ENCODE assay signal across 34 cellular contexts in the genomic region with DNA sequence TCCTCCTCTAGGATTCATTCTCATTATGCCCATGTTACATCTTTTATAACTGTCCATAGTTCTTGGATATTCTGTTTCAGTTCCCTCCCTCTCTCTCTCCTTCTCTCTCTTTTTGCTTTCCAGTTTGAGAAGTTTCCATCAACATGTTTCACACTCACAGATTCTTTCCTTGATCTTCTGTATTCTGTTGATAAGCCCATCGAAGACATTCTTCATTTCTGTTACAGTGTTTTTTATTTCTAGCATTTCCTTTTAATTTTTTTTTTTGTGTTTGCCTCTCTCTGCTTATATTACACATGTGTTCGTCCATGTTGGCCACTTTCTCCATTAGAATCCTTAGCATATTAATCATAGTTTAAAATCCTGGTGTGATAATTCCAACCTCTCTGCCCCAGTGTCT.
"Had no signal": no experiment of that assay in that cellular context is flagged by ENCODE, and none has a peak within 500 bp of the region (broad histone marks: within the 10 kb centered on the region; RNA-seq: fewer than 3 reads in every experiment).

No MANE protein-coding gene starts in this region.

- H3K4me1 ChIP-seq: adrenal gland, ascending aorta, body of pancreas, breast epithelium had no signal

- H3K27me3 ChIP-seq: adrenal gland, ascending aorta, body of pancreas, brain microvascular endothelial cell, breast epithelium, cardiac muscle cell had no signal

- H3K27ac ChIP-seq: adrenal gland, ascending aorta, body of pancreas, brain microvascular endothelial cell, breast epithelium, cardiac muscle cell had no signal

- H3K4me3 ChIP-seq: adrenal gland, ascending aorta, body of pancreas, breast epithelium, cardiac muscle cell had no signal

- ATAC-seq: activated naive CD4-positive, alpha-beta T cell treated with anti-CD3 and anti-CD28 coated beads, Interleukin-2, amount 50 U/mL, for 72 hours; activated naive CD8-positive, alpha-beta T cell treated with anti-CD3 and anti-CD28 coated beads, Interleukin-2, amount 50 U/mL, for 24 hours; activated T-cell treated with anti-CD3 and anti-CD28 coated beads, Interleukin-2, amount 50 U/mL, for 4 hours; activated T-cell treated with anti-CD3 and anti-CD28 coated beads, Interleukin-2, amount 50 U/mL, for 72 hours; activated T-helper 17 cell treated with anti-CD3 and anti-CD28 coated beads, Interleukin-2, amount 50 U/mL, for 72 hours; body of pancreas had no signal

- FAIRE-seq: astrocyte, bronchial epithelial cell had no signal

- H3K9me3 ChIP-seq: adrenal gland, body of pancreas had no signal

- DNase-seq: activated effector memory CD4-positive, alpha-beta T cell treated with anti-CD3 and anti-CD28 coated beads, Interleukin-2, amount 50 U/mL, for 16 hours; activated effector memory CD4-positive, alpha-beta T cell treated with Interleukin-2 at 50 U/mL for 16 hours; activated gamma-delta T cell; activated gamma-delta T cell treated with Interleukin-2 at 50 U/mL for 16 hours; activated naive CD4-positive, alpha-beta T cell; activated naive CD4-positive, alpha-beta T cell treated with anti-CD3 and anti-CD28 coated beads for 36 hours; activated naive CD4-positive, alpha-beta T cell treated with anti-CD3 and anti-CD28 coated beads, Interleukin-2, amount 10 ng/mL, durations not matched to agents 7 days and 5 days; activated naive CD4-positive, alpha-beta T cell treated with anti-CD3 and anti-CD28 coated beads, Interleukin-2, amount 50 U/mL, for 16 hours; activated naive CD4-positive, alpha-beta T cell treated with Interleukin-2 at 50 U/mL for 16 hours; activated naive CD8-positive, alpha-beta T cell treated with anti-CD3 and anti-CD28 coated beads for 36 hours; activated naive CD8-positive, alpha-beta T cell treated with anti-CD3 and anti-CD28 coated beads, Interleukin-2, amount 10 ng/mL, durations not matched to agents 7 days and 5 days; activated naive CD8-positive, alpha-beta T cell treated with anti-CD3 and anti-CD28 coated beads, Interleukin-2, amount 50 U/mL, for 24 hours; activated T-cell treated with anti-CD3 and anti-CD28 coated beads, Interleukin-2, amount 50 U/mL, for 1 hour; activated T-cell treated with anti-CD3 and anti-CD28 coated beads, Interleukin-2, amount 50 U/mL, for 24 hours; activated T-cell treated with anti-CD3 and anti-CD28 coated beads, Interleukin-2, amount 50 U/mL, for 4 hours; activated T-cell treated with anti-CD3 and anti-CD28 coated beads, Interleukin-2, amount 50 U/mL, for 48 hours; activated T-cell treated with anti-CD3 and anti-CD28 coated beads, Interleukin-2, amount 50 U/mL, for 72 hours; adrenal gland; amniotic stem cell; amygdala; anterior cingulate cortex; aorta; body of pancreas; brain microvascular endothelial cell; caudate nucleus; central memory CD4-positive, alpha-beta T cell; cerebellar nuclear complex had no signal

- H3K36me3 ChIP-seq: adrenal gland, ascending aorta, brain microvascular endothelial cell, breast epithelium, cardiac muscle cell had no signal
